9 cellular contexts compared by ENCODE assay signal in genomic region chr13:48504606-48505369, GRCh38. TPM values are rescaled to one million over a fixed set of nuclear protein-coding genes. Genes with fewer than 3 reads are reported as not detected.
DNase-seq lines count a peak whose midpoint lies in the region; ATAC-seq and TF ChIP-seq lines count a peak whose summit lies in the region.
"Had no signal": no experiment of that assay in that cellular context is flagged by ENCODE, and none has a peak within 500 bp of the region (broad histone marks: within the 10 kb centered on the region; RNA-seq: fewer than 3 reads in every experiment).

No MANE protein-coding gene starts in this region.

- peaks cover 19 to 30% of the 10 kb centered on the region in 2 donors for H3K4me1 ChIP-seq in thoracic aorta (ENCODE audit: control insufficient read depth in 1 of 2, low read depth in 2 of 2)
- H3K4me1 ChIP-seq: thyroid gland had no signal

- no peaks in the 10 kb centered on the region for H3K27me3 Mint-ChIP-seq in activated CD4-positive, alpha-beta memory T cell treated with anti-CD3 and anti-CD28 coated beads, Interleukin-2, amount 10 ng/mL, durations not matched to agents 7 days and 5 days

- peak overlapping the region; percentile 64 for H3K4me3 ChIP-seq in thoracic aorta
- H3K4me3 ChIP-seq: thyroid gland had no signal

- ATAC-seq in thoracic aorta (ENCODE audit: insufficient number of reproducible peaks, low FRiP score, low read depth) (no peak), HG02763 (IDR thresholded peaks at IDR 0.05; ENCODE audit: unreplicated experiment) (no peak), HG03025 (IDR thresholded peaks at IDR 0.05; ENCODE audit: low FRiP score, unreplicated experiment) (no peak)
- no peak for ATAC-seq in activated CD4-positive, CD25-positive, alpha-beta regulatory T cell treated with anti-CD3 and anti-CD28 coated beads, Interleukin-2, amount 50 U/mL, for 24 hours

- POLR2A ChIA-PET in activated CD4-positive, alpha-beta memory T cell treated with anti-CD3 and anti-CD28 coated beads, Interleukin-2, amount 10 ng/mL, durations not matched to agents 7 days and 5 days (lab: Charles Lee), result interaction anchor here (0.9 to 5.2 kb wide), 15 partner anchors 9 to 410 kb away, joined by 3 to 108 read pairs (median 9); partner anchors contain the start of genes LPAR6, MED4, RB1 and RCBTB2

- peak; percentile 34 for DNase-seq in activated naive CD4-positive, alpha-beta T cell treated with Interleukin-2 at 50 U/mL for 16 hours
- no peak for DNase-seq in activated naive CD4-positive, alpha-beta T cell (lab: John Stamatoyannopoulos, UW)
- no peak for DNase-seq in activated CD4-positive, alpha-beta memory T cell treated with anti-CD3 and anti-CD28 coated beads, Interleukin-2, amount 10 ng/mL, durations not matched to agents 7 days and 5 days
- peak; percentile 27 for DNase-seq in iPS-NIHi7 (ENCODE audit: extremely low spot score)
- no peak for DNase-seq in thoracic aorta (ENCODE audit: low spot score)
- DNase-seq: thyroid gland had no signal

- H3K9me3 Mint-ChIP-seq in activated CD4-positive, alpha-beta memory T cell treated with anti-CD3 and anti-CD28 coated beads, Interleukin-2, amount 10 ng/mL, durations not matched to agents 7 days and 5 days, result peaks cover 4% of the 10 kb centered on the region

- H3K9me3 ChIP-seq in thoracic aorta, result no peaks in the 10 kb centered on the region
- H3K9me3 ChIP-seq: thyroid gland had no signal

- H3K36me3 ChIP-seq in thoracic aorta, result no peaks in the 10 kb centered on the region
- H3K36me3 ChIP-seq: thyroid gland had no signal

- peaks cover 77% of the 10 kb centered on the region for H3K36me3 Mint-ChIP-seq in activated CD4-positive, alpha-beta memory T cell treated with anti-CD3 and anti-CD28 coated beads, Interleukin-2, amount 10 ng/mL, durations not matched to agents 7 days and 5 days (ENCODE audit: low read depth)

- CTCF ChIA-PET in activated CD4-positive, alpha-beta memory T cell treated with anti-CD3 and anti-CD28 coated beads, Interleukin-2, amount 10 ng/mL, durations not matched to agents 7 days and 5 days (lab: Charles Lee), result interaction anchor here (0.5 to 3.4 kb wide), 10 partner anchors 9 to 170 kb away, joined by 3 to 20 read pairs (median 10); partner anchors contain the start of genes LPAR6 and RCBTB2

- H3K27ac ChIP-seq in thoracic aorta, result peak overlapping the region; percentile 94 to 96

- H3K4me1 Mint-ChIP-seq in activated CD4-positive, alpha-beta memory T cell treated with anti-CD3 and anti-CD28 coated beads, Interleukin-2, amount 10 ng/mL, durations not matched to agents 7 days and 5 days, result peaks cover 78% of the 10 kb centered on the region

- peak overlapping the region; percentile 98 for H3K27ac Mint-ChIP-seq in activated CD4-positive, alpha-beta memory T cell treated with anti-CD3 and anti-CD28 coated beads, Interleukin-2, amount 10 ng/mL, durations not matched to agents 7 days and 5 days

- no peaks in the 10 kb centered on the region for H3K27me3 ChIP-seq in thoracic aorta (replicated peaks; ENCODE audit: insufficient read depth)
- H3K27me3 ChIP-seq: thyroid gland had no signal

- H3K4me3 Mint-ChIP-seq in activated CD4-positive, alpha-beta memory T cell treated with anti-CD3 and anti-CD28 coated beads, Interleukin-2, amount 10 ng/mL, durations not matched to agents 7 days and 5 days, result no peak overlapping the region

- no peak for TF ChIP-seq CTCF in thoracic aorta (IDR thresholded peaks at IDR 0.05)

RNA-seq across cellular contexts. Expression of gene RCBTB2, which starts 28.1 kb away (rescaled TPM):
- 10 to 100 TPM; 35.6 TPM for total RNA-seq in activated CD4-positive, alpha-beta memory T cell treated with anti-CD3 and anti-CD28 coated beads, Interleukin-2, amount 10 ng/mL, durations not matched to agents 7 days and 5 days
- 10 to 100 TPM; 15.8 to 16.4 TPM for total RNA-seq in thoracic aorta

Comparison
In these comparisons a context has a peak if more than half of its experiments do, and no peak if none do; other contexts are left out.
1. DNase-seq: peak in activated naive CD4-positive, alpha-beta T cell treated with Interleukin-2 at 50 U/mL for 16 hours (single experiment) and iPS-NIHi7 (single experiment); none in activated naive CD4-positive, alpha-beta T cell (0 of 4), activated CD4-positive, alpha-beta memory T cell treated with anti-CD3 and anti-CD28 coated beads, Interleukin-2, amount 10 ng/mL, durations not matched to agents 7 days and 5 days (single experiment) and thoracic aorta (single experiment).